8 cellular contexts compared by ENCODE assay signal in genomic region chr3:2097641-2098191, GRCh38. TPM values are rescaled to one million over a fixed set of nuclear protein-coding genes. Genes with fewer than 3 reads are reported as not detected.
DNase-seq lines count a peak whose midpoint lies in the region; ATAC-seq lines count a peak whose summit lies in the region.

No MANE protein-coding gene starts in this region.

- H3K9ac ChIP-seq in iPS-15b (ENCODE audit: low read depth, low read length) (no peak overlapping the region), rectal smooth muscle tissue (ENCODE audit: low read length) (no peak overlapping the region)

- H3K27ac ChIP-seq in rectal smooth muscle tissue (ENCODE audit: low read depth, low read length), result no peak overlapping the region

- H3K27ac Mint-ChIP-seq in T-helper 17 cell, result no peak overlapping the region

- peaks cover 52% of the 10 kb centered on the region for H3K27me3 Mint-ChIP-seq in T-helper 17 cell

- peaks cover 4% of the 10 kb centered on the region for H3K4me1 ChIP-seq in iPS-15b (ENCODE audit: control insufficient read depth, insufficient read depth, low read length)
- H3K4me1 ChIP-seq in rectal smooth muscle tissue (ENCODE audit: control insufficient read depth, insufficient read depth, low read length), result no peaks in the 10 kb centered on the region

- peaks cover 5% of the 10 kb centered on the region for H3K4me1 Mint-ChIP-seq in T-helper 17 cell

- H3K36me3 ChIP-seq in iPS-15b (ENCODE audit: control insufficient read depth, insufficient read depth, low read length) (no peaks in the 10 kb centered on the region), rectal smooth muscle tissue (ENCODE audit: control insufficient read depth, insufficient read depth, low read length) (no peaks in the 10 kb centered on the region)

- ATAC-seq in T-helper 17 cell, result no peak
- ATAC-seq in HG03342 (IDR thresholded peaks at IDR 0.05; ENCODE audit: unreplicated experiment), result no peak
- ATAC-seq in HG03469 (IDR thresholded peaks at IDR 0.05; ENCODE audit: unreplicated experiment), result no peak

- H3K36me3 Mint-ChIP-seq in T-helper 17 cell (ENCODE audit: low read depth), result no peaks in the 10 kb centered on the region

- DNase-seq in H4 (ENCODE audit: low spot score) (peak; percentile 64), T-helper 17 cell (no peak), T-helper 1 cell (no peak), T-helper 2 cell (no peak)

- H3K4me3 Mint-ChIP-seq in T-helper 17 cell, result peak overlapping the region; percentile 43

- no peaks in the 10 kb centered on the region for H3K9me3 ChIP-seq in T-helper 17 cell (ENCODE audit: control insufficient read depth, low read length, poor library complexity, severe bottlenecking)
- H3K9me3 ChIP-seq in iPS-15b (ENCODE audit: control insufficient read depth, insufficient read depth, low read length), result no peaks in the 10 kb centered on the region

- H3K4me3 ChIP-seq in iPS-15b (ENCODE audit: low read depth, low read length) (peak overlapping the region; percentile 59), rectal smooth muscle tissue (ENCODE audit: low read length) (peak overlapping the region; percentile 61)

- H3K27me3 ChIP-seq in iPS-15b (ENCODE audit: control insufficient read depth, insufficient read depth, low read length) (peaks cover 69% of the 10 kb centered on the region), rectal smooth muscle tissue (ENCODE audit: control insufficient read depth, insufficient read depth, low read length) (peaks cover 4% of the 10 kb centered on the region)

RNA-seq across cellular contexts. Expression of gene CNTN4, which starts 0.9 kb away (rescaled TPM):
- total RNA-seq in H4 (2014; rRNA removed; shearing (Covaris generic)), result 2.3 and 3.3 TPM in 2 replicates
- total RNA-seq in T-helper 17 cell, result not detected
